In genomic region chr12:109134186-109134917, GRCh38 we compare ENCODE assay signal across 8 cellular contexts. TPM values are rescaled to one million over a fixed set of nuclear protein-coding genes. Genes with fewer than 3 reads are reported as not detected.
DNase-seq lines count a peak whose midpoint lies in the region; ATAC-seq, FAIRE-seq and TF ChIP-seq lines count a peak whose summit lies in the region.

No MANE protein-coding gene starts in this region.

- BruUV-seq in K562 (replicated peaks; lab: Mats Ljungman, UMichigan) = no TSS peak

- in situ Hi-C loops in K562 (cut with MboI) = no loop called here

- H3K79me2 ChIP-seq in K562 (ENCODE audit: control insufficient read depth, insufficient read depth, low read length) = no peaks in the 10 kb centered on the region

- TF ChIP-seq POLR2A in K562 (conservative IDR thresholded peaks at IDR 0.05) (no peak), GM12892 (IDR thresholded peaks at IDR 0.05; ENCODE audit: low read depth, low read length) (no peak)

- H3K9me3 ChIP-seq in K562 (replicated peaks; ENCODE audit: control insufficient read depth, insufficient read depth, low read depth, low read length) = peaks cover 4% of the 10 kb centered on the region; the same call in 1 of the 2 replicates

- no peaks in the 10 kb centered on the region for H3K9me1 ChIP-seq in K562 (ENCODE audit: control insufficient read depth, insufficient read depth, low read length)

- DNase-seq in 8988T (peak; percentile 56), HEK293T (ENCODE audit: extremely low spot score) (peak; percentile 52), K562 (ENCODE audit: extremely low read depth in 1 of 4, low spot score in 3 of 4) (peak; percentile 45 to 65 (median 51)), islet precursor cell (peak; percentile 76), NCI-H748 (lab: John Stamatoyannopoulos, UW; ENCODE audit: unreplicated experiment) (no peak), GM12892 (ENCODE audit: insufficient read length) (no peak)

- H3K4me3 ChIP-seq in K562 = no peak overlapping the region

- CTCF ChIA-PET in HEK293T (lab: Yijun Ruan, JAX) = no interaction called here
- CTCF ChIA-PET in K562 (lab: Yijun Ruan, JAX; ENCODE audit: low intra/inter-chr PET ratio) = interaction anchor here (0.8 to 1.6 kb wide), 3 partner anchors 121 to 259 kb away, joined by 3 to 5 read pairs (median 4); no protein-coding TSS in a partner anchor

- ATAC-seq in K562 (peak; percentile 87), GM21619 (IDR thresholded peaks at IDR 0.05; ENCODE audit: unreplicated experiment) (no peak), GM21423 (IDR thresholded peaks at IDR 0.05; ENCODE audit: unreplicated experiment) (no peak)

- TF ChIP-seq RAD21 in K562 (CRISPR knock-in tag; conservative IDR thresholded peaks at IDR 0.05 in 1 of 2, IDR thresholded peaks at IDR 0.05 in 1 of 2) = peak; percentile 25 to 68

- POLR2A ChIA-PET in HEK293T (lab: Yijun Ruan, JAX) = no interaction called here
- POLR2A ChIA-PET in K562 (lab: Yijun Ruan, JAX) = interaction anchor here (0.6 kb wide), 1 partner anchor 26 kb away, joined by 3 read pairs; no protein-coding TSS in a partner anchor

- H3K4me2 ChIP-seq in K562 (ENCODE audit: insufficient read depth, low read length) = no peak overlapping the region

- peaks cover 21 to 37% of the 10 kb centered on the region in 2 experiments; a peak in 4 of 5 replicates for H3K27me3 ChIP-seq in K562 (ENCODE audit: control insufficient read depth in 2 of 2, insufficient read depth in 2 of 2, low read length in 2 of 2)

- FAIRE-seq in K562 (lab: Jason Lieb, UNC) (peak; percentile 69), GM12892 (lab: Jason Lieb, UNC) (no peak)

- no peak overlapping the region for H2AFZ ChIP-seq in K562 (ENCODE audit: low read depth, low read length)

- no peak for TF ChIP-seq EP300 in K562 (IDR thresholded peaks at IDR 0.05; ENCODE audit: low read length)

- WGBS in K562 (ENCODE audit: insufficient coverage, low coverage, missing lambda C conversion rate) = 5% methylated on average over 6 of the region's 6 CpGs

- H4K20me1 ChIP-seq in K562 (replicated peaks; ENCODE audit: control insufficient read depth, insufficient read depth, low read length) = peaks cover 6% of the 10 kb centered on the region; the same call in 1 of the 2 replicates

- H3K36me3 ChIP-seq in K562 (ENCODE audit: control insufficient read depth, insufficient read depth, low read length) = no peaks in the 10 kb centered on the region

- H3K4me1 ChIP-seq in K562 (replicated peaks in 1 of 2; ENCODE audit: control insufficient read depth in 2 of 2, insufficient read depth in 2 of 2, low read length in 2 of 2) = no peaks in the 10 kb centered on the region; a peak in 3 of 5 replicates

- peak; percentile 62 to 79 (median 68) for TF ChIP-seq CTCF in K562 (IDR thresholded peaks at IDR 0.05 in 2 of 3, conservative IDR thresholded peaks at IDR 0.05 in 1 of 3; ENCODE audit: insufficient read depth in 2 of 3, low read depth in 1 of 3, low read length in 3 of 3)

- H3K27ac ChIP-seq in K562 (ENCODE audit: extremely low read depth, low read depth, low read length) = no peak overlapping the region

- H3K9ac ChIP-seq in K562 (ENCODE audit: insufficient read depth in 1 of 2, low read depth in 2 of 2, low read length in 2 of 2) = no peak overlapping the region

- intact Hi-C loops in K562 (cut with micrococcal nuclease) = loop anchor here (5.0 to 10.0 kb wide), 2 partner anchors 123 to 250 kb away; no protein-coding TSS in a partner anchor

TF ChIP-seq in HEK293T, 16 proteins besides CTCF, POLR2A, EP300 and RAD21:
- TF ChIP-seq SP1 (IDR thresholded peaks at IDR 0.05) = no peak
- no peak for TF ChIP-seq TARDBP (IDR thresholded peaks at IDR 0.05)
- TF ChIP-seq FOXA1 (IDR thresholded peaks at IDR 0.05) = no peak
- TF ChIP-seq CTBP1 (IDR thresholded peaks at IDR 0.05; ENCODE audit: borderline replicate concordance) = no peak
- no peak for TF ChIP-seq LEF1 (IDR thresholded peaks at IDR 0.05; ENCODE audit: borderline replicate concordance)
TF ChIP-seq in HEK293T: peak in this region for 0.

TF ChIP-seq in K562, 482 proteins besides CTCF, POLR2A, EP300 and RAD21:
- TF ChIP-seq ZNF165 (CRISPR knock-in tag; IDR thresholded peaks at IDR 0.05; ENCODE audit: borderline replicate concordance) (no peak), RBM39 (optimal IDR thresholded peaks at IDR 0.05; ENCODE audit: low read depth, low read length) (no peak), SMC3 (conservative IDR thresholded peaks at IDR 0.05; ENCODE audit: insufficient read depth, low read depth, low read length) (0 out of 2 replicates have a peak, but pooled peaks have one; percentile 30), ZNF3 (CRISPR knock-in tag; IDR thresholded peaks at IDR 0.05) (no peak), CBX8 (IDR thresholded peaks at IDR 0.05; ENCODE audit: borderline replicate concordance, extremely low read depth, low read depth, low read length, poor library complexity, severe bottlenecking) (no peak)
TF ChIP-seq in K562: peak in this region for 1.

RNA-seq across cellular contexts. Expression of gene ACACB, which starts 18.0 kb away (rescaled TPM):
- total RNA-seq in K562 (2011; cell fraction: chromatin; rRNA removed; ENCODE audit: low replicate concordance) = 4.3 and 5.0 TPM in 2 replicates
- 1.6 and 2.0 TPM in 2 replicates for total RNA-seq in K562 (2011; cell fraction: nucleolus; rRNA removed)
- 3.2 TPM in 2 replicates for total RNA-seq in K562 (2011; cell fraction: nucleoplasm; rRNA removed)
- total RNA-seq in K562 (2014; rRNA removed) = 1.5 and 2.5 TPM in 2 replicates
- 0.62 and 0.77 TPM in 2 replicates for total RNA-seq in K562 (2014; rRNA removed; fragmentation: Illumina TruSeq; extraction: Trizol)
- total RNA-seq in K562 (2015; rRNA removed; fragmentation: Illumina TruSeq; extraction: Trizol) = 1.1 and 1.6 TPM in 2 replicates
- total RNA-seq in K562 (2021) = 2.5 and 2.8 TPM in 2 replicates
- polyA plus RNA-seq in K562 (2011; rRNA removed) = 0.10 and 0.32 TPM in 2 replicates
- polyA plus RNA-seq in K562 (2011; cell fraction: cytosol; rRNA removed) = 0.25 and 0.48 TPM in 2 replicates
- polyA plus RNA-seq in K562 (2011; cell fraction: nucleus; rRNA removed) = 0.49 and 0.53 TPM in 2 replicates
- 3.0 and 7.8 TPM in 2 replicates for polyA plus RNA-seq in K562 (2012)
- polyA plus RNA-seq in K562 (2014; fragmentation: Illumina TruSeq; extraction: Trizol) = 0.83 and 0.87 TPM in 2 replicates
- polyA plus RNA-seq in K562 (2014; fragmentation: Nextera tagmentation; extraction: Ambion mirVana) = under 1 TPM; 0.10 to 0.18 TPM
- polyA plus RNA-seq in K562 (2014; rRNA removed) = 0.31 and 1.3 TPM in 2 replicates
- polyA minus RNA-seq in K562 (2011; rRNA and poly(A)+ RNA removed) = 0.60 and 1.6 TPM in 2 replicates
- 0.10 TPM in 1 of 2 replicates, not detected in the other for polyA minus RNA-seq in K562 (2011; cell fraction: cytosol; rRNA and poly(A)+ RNA removed)
- 1.1 TPM in 2 replicates for polyA minus RNA-seq in K562 (2011; cell fraction: nucleus; rRNA and poly(A)+ RNA removed)
- 0.64 TPM for polyA plus RNA-seq in GM12892 (2012; ENCODE audit: missing spikeins)

RNA-seq across cellular contexts. Expression of gene UNG, which starts 37.0 kb away (rescaled TPM):
- 9.3 and 11.4 TPM in 2 replicates for total RNA-seq in K562 (2011; cell fraction: chromatin; rRNA removed; ENCODE audit: low replicate concordance)
- total RNA-seq in K562 (2011; cell fraction: nucleolus; rRNA removed) = 8.4 and 9.2 TPM in 2 replicates
- total RNA-seq in K562 (2011; cell fraction: nucleoplasm; rRNA removed) = 9.5 and 10.8 TPM in 2 replicates
- 47.0 and 67.3 TPM in 2 replicates for total RNA-seq in K562 (2014; rRNA removed)
- 37.9 and 42.9 TPM in 2 replicates for total RNA-seq in K562 (2014; rRNA removed; fragmentation: Illumina TruSeq; extraction: Trizol)
- 41.7 and 42.2 TPM in 2 replicates for total RNA-seq in K562 (2015; rRNA removed; fragmentation: Illumina TruSeq; extraction: Trizol)
- total RNA-seq in K562 (2021) = 59.8 and 65.9 TPM in 2 replicates
- 23.9 and 26.3 TPM in 2 replicates for polyA plus RNA-seq in K562 (2011; rRNA removed)
- polyA plus RNA-seq in K562 (2011; cell fraction: cytosol; rRNA removed) = 15.9 and 20.4 TPM in 2 replicates
- 14.2 and 16.3 TPM in 2 replicates for polyA plus RNA-seq in K562 (2011; cell fraction: nucleus; rRNA removed)
- polyA plus RNA-seq in K562 (2012) = 27.0 and 44.7 TPM in 2 replicates
- 48.3 and 49.4 TPM in 2 replicates for polyA plus RNA-seq in K562 (2014; fragmentation: Illumina TruSeq; extraction: Trizol)
- 10 to 100 TPM in 1 of 2 experiments, 1 to 10 TPM in 1; 8.4 to 11.9 TPM for polyA plus RNA-seq in K562 (2014; fragmentation: Nextera tagmentation; extraction: Ambion mirVana)
- polyA plus RNA-seq in K562 (2014; rRNA removed) = 38.6 and 41.0 TPM in 2 replicates
- polyA minus RNA-seq in K562 (2011; rRNA and poly(A)+ RNA removed) = 11.0 and 11.6 TPM in 2 replicates
- 14.7 and 15.7 TPM in 2 replicates for polyA minus RNA-seq in K562 (2011; cell fraction: cytosol; rRNA and poly(A)+ RNA removed)
- polyA minus RNA-seq in K562 (2011; cell fraction: nucleus; rRNA and poly(A)+ RNA removed) = 5.8 and 7.0 TPM in 2 replicates
- 49.9 TPM for polyA plus RNA-seq in GM12892 (2012; ENCODE audit: missing spikeins)

RNA-seq across cellular contexts. Expression of gene ALKBH2, which starts 41.1 kb away (rescaled TPM):
- 25.1 and 31.3 TPM in 2 replicates for total RNA-seq in K562 (2011; cell fraction: chromatin; rRNA removed; ENCODE audit: low replicate concordance)
- total RNA-seq in K562 (2011; cell fraction: nucleolus; rRNA removed) = 28.5 and 32.2 TPM in 2 replicates
- 27.3 and 31.1 TPM in 2 replicates for total RNA-seq in K562 (2011; cell fraction: nucleoplasm; rRNA removed)
- total RNA-seq in K562 (2014; rRNA removed) = 56.1 and 60.4 TPM in 2 replicates
- 30.9 and 43.8 TPM in 2 replicates for total RNA-seq in K562 (2014; rRNA removed; fragmentation: Illumina TruSeq; extraction: Trizol)
- total RNA-seq in K562 (2015; rRNA removed; fragmentation: Illumina TruSeq; extraction: Trizol) = 39.7 and 41.9 TPM in 2 replicates
- 37.3 and 41.9 TPM in 2 replicates for total RNA-seq in K562 (2021)
- 30.9 and 32.3 TPM in 2 replicates for polyA plus RNA-seq in K562 (2011; rRNA removed)
- 26.2 and 28.1 TPM in 2 replicates for polyA plus RNA-seq in K562 (2011; cell fraction: cytosol; rRNA removed)
- polyA plus RNA-seq in K562 (2011; cell fraction: nucleus; rRNA removed) = 55.9 and 59.7 TPM in 2 replicates
- 27.2 and 38.5 TPM in 2 replicates for polyA plus RNA-seq in K562 (2012)
- polyA plus RNA-seq in K562 (2014; fragmentation: Illumina TruSeq; extraction: Trizol) = 44.6 and 50.0 TPM in 2 replicates
- 10 to 100 TPM in 1 of 2 experiments, 1 to 10 TPM in 1; 5.9 to 13.6 TPM for polyA plus RNA-seq in K562 (2014; fragmentation: Nextera tagmentation; extraction: Ambion mirVana)
- polyA plus RNA-seq in K562 (2014; rRNA removed) = 47.4 and 50.5 TPM in 2 replicates
- polyA minus RNA-seq in K562 (2011; rRNA and poly(A)+ RNA removed) = 13.6 and 16.5 TPM in 2 replicates
- polyA minus RNA-seq in K562 (2011; cell fraction: cytosol; rRNA and poly(A)+ RNA removed) = 9.6 and 14.5 TPM in 2 replicates
- polyA minus RNA-seq in K562 (2011; cell fraction: nucleus; rRNA and poly(A)+ RNA removed) = 12.3 and 14.2 TPM in 2 replicates
- polyA plus RNA-seq in GM12892 (2012; ENCODE audit: missing spikeins) = 24.5 TPM

Comparison
In these comparisons a context has a peak if more than half of its experiments do, and no peak if none do; other contexts are left out.
1. DNase-seq: peak in 8988T (single experiment), HEK293T (single experiment), K562 (4 of 4) and islet precursor cell (single experiment); none in NCI-H748 (single experiment) and GM12892 (single experiment).